7 cellular contexts compared by ENCODE assay signal in genomic region chr6:29942275-29943052, GRCh38. TPM values are rescaled to one million over a fixed set of nuclear protein-coding genes. Genes with fewer than 3 reads are reported as not detected.
DNase-seq lines count a peak whose midpoint lies in the region; ATAC-seq and TF ChIP-seq lines count a peak whose summit lies in the region.

Gene HLA-A, plus strand, starts transcription at chr6:29942532. Its CDS starts 22 bp downstream, at chr6:29942554.

- peaks cover 43% of the 10 kb centered on the region for H3K4me1 Mint-ChIP-seq in brain

- WGBS in sigmoid colon, 2 donors = 0% methylated on average over 66 to 68 of the region's 68 CpGs

- H3K9me3 ChIP-seq in sigmoid colon = no peaks in the 10 kb centered on the region

- DNase-seq in NCI-H2107 treated with DMSO at 0.1 percent for 48 hours (lab: John Stamatoyannopoulos, UW; ENCODE audit: unreplicated experiment) = peak; percentile 56
- DNase-seq in UCSD-AML1 (lab: John Stamatoyannopoulos, UW; ENCODE audit: unreplicated experiment) = peak; percentile 82
- peak; percentile 80 for DNase-seq in iPS DF 4.7 (ENCODE audit: extremely low read depth, low spot score)
- peak; percentile 98 for DNase-seq in sigmoid colon

- peak within 1 kb of the TSS; percentile 48 to 76 (median 62) for H3K4me3 ChIP-seq in sigmoid colon

- TF ChIP-seq EP300 in sigmoid colon (IDR thresholded peaks at IDR 0.05) = no peak

- H3K36me3 Mint-ChIP-seq in brain = peaks cover 30% of the 10 kb centered on the region

- peaks cover 16% of the 10 kb centered on the region for H3K27me3 Mint-ChIP-seq in brain

- H3K27ac Mint-ChIP-seq in brain = peak within 1 kb of the TSS; percentile 61 to 100 (median 90)

- intact Hi-C loops in sigmoid colon (cut with DNase I) = loop anchor here (1.0 to 10.0 kb wide), 5 partner anchors 16 to 208 kb away; partner anchors contain the start of gene POLR1H

- H3K4me1 ChIP-seq in sigmoid colon = peaks cover 0 to 13% (median 2%) of the 10 kb centered on the region in 4 donors

- peak within 1 kb of the TSS; percentile 78 to 90 (median 88) for H3K27ac ChIP-seq in sigmoid colon

- no peaks in the 10 kb centered on the region for H3K36me3 ChIP-seq in sigmoid colon

- peak; percentile 72 for ATAC-seq in HG03064 (IDR thresholded peaks at IDR 0.05; ENCODE audit: low read depth, unreplicated experiment)

- no peak for TF ChIP-seq CTCF in brain (conservative IDR thresholded peaks at IDR 0.05)
- TF ChIP-seq CTCF in sigmoid colon (IDR thresholded peaks at IDR 0.05) = no peak

- H3K27me3 ChIP-seq in sigmoid colon = no peaks in the 10 kb centered on the region

- TF ChIP-seq POLR2A in GM18526 (IDR thresholded peaks at IDR 0.05; ENCODE audit: extremely low read depth, insufficient read length) (peak; percentile 95), sigmoid colon (IDR thresholded peaks at IDR 0.05) (peak; percentile 91)

- peak within 1 kb of the TSS; percentile 86 to 99 (median 91) for H3K4me3 Mint-ChIP-seq in brain

- H3K9me3 Mint-ChIP-seq in brain = no peaks in the 10 kb centered on the region

RNA-seq across cellular contexts. Expression of gene HLA-A, which starts in this region (rescaled TPM):
- 522 TPM for polyA plus RNA-seq in brain (ENCODE audit: insufficient read depth, low read depth, low replicate concordance)
- 100 to 1,000 TPM; 279 to 524 (median 398) TPM for total RNA-seq in sigmoid colon
- 1,000 to 10,000 TPM in 1 of 3 donors, 100 to 1,000 TPM in 2; 302 to 2,938 (median 684) TPM for polyA plus RNA-seq in sigmoid colon

Comparison
In these comparisons a context has a peak if more than half of its experiments do, and no peak if none do; other contexts are left out.
1. Peak in every context shown above with its lines: DNase-seq, ATAC-seq, H3K4me3 ChIP-seq and H3K27ac ChIP-seq.